Comparison of ENCODE assay signal across 8 cellular contexts in the genomic region with DNA sequence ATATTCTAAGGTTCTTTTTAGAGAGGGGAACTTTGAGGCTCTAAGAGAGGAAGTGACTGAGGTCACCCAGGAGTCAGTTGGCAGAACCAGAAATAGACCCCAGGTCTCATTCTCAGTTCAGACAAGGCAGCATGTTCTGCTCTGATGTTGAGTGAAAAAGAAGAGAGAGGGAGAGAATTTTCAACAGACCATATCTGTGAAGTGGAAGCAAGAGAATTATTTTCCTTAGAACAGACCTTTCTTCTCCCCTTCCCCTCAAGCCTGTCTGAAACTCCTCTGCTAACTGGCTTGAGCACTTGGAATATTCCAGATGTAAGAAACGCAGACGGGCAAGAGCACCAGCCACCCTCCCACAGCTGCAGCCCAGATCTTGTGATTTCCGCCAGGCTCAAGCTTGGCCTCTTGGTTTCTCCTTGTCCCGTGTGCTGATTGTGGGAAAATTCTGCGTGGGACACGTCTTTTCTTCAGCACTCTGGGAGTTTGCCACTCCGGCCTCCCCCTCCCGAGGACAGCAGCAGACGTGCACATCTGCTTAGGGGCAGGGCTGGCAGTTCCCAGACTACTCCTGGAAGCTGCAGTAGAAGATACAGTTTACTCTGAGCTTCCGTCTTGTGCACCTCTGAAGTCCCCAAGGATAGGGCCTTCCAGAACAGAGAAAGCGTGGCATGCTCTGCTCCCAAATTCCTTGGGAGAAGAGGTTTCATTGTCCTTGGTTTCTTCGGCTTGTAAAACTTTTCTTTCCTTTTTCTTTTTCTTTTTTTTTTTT. TPM values are rescaled to one million over a fixed set of nuclear protein-coding genes. Genes with fewer than 3 reads are reported as not detected.
DNase-seq lines count a peak whose midpoint lies in the region; ATAC-seq and TF ChIP-seq lines count a peak whose summit lies in the region.

No MANE protein-coding gene starts in this region.

- H3K4me3 ChIP-seq in OCI-LY3 (ENCODE audit: low read length): peak overlapping the region; percentile 71
- no peak overlapping the region for H3K4me3 ChIP-seq in esophagus squamous epithelium

- H3K79me2 ChIP-seq in OCI-LY3 (ENCODE audit: low read length): peaks cover 26% of the 10 kb centered on the region

- H3K9ac ChIP-seq in OCI-LY3 (ENCODE audit: low read length): peak overlapping the region; percentile 84

- no peaks in the 10 kb centered on the region for H3K27me3 Mint-ChIP-seq in activated CD8-positive, alpha-beta memory T cell treated with anti-CD3 and anti-CD28 coated beads, Interleukin-2, amount 10 ng/mL, durations not matched to agents 7 days and 5 days

- H4K20me1 ChIP-seq in OCI-LY3 (ENCODE audit: insufficient read depth, low read length): no peaks in the 10 kb centered on the region

- H3K4me1 Mint-ChIP-seq in activated CD8-positive, alpha-beta memory T cell treated with anti-CD3 and anti-CD28 coated beads, Interleukin-2, amount 10 ng/mL, durations not matched to agents 7 days and 5 days: peaks cover 45% of the 10 kb centered on the region

- DNase-seq in activated CD8-positive, alpha-beta memory T cell treated with anti-CD3 and anti-CD28 coated beads, Interleukin-2, amount 10 ng/mL, durations not matched to agents 7 days and 5 days: no peak
- no peak for DNase-seq in activated CD8-positive, alpha-beta memory T cell treated with anti-CD3 and anti-CD28 coated beads, Interleukin-2, amount 50 U/mL, for 48 hours
- peak; percentile 31 for DNase-seq in stimulated activated CD8-positive, alpha-beta memory T cell treated with anti-CD3 and anti-CD28 coated beads, Interleukin-4, amount 100 ng/mL, for 48 hours
- DNase-seq in left lobe of liver (ENCODE audit: low spot score) (no peak), NCI-H748 treated with DMSO at 0.1 percent for 48 hours (lab: John Stamatoyannopoulos, UW) (no peak), esophagus squamous epithelium (lab: John Stamatoyannopoulos, UW) (no peak)

- H3K36me3 Mint-ChIP-seq in activated CD8-positive, alpha-beta memory T cell treated with anti-CD3 and anti-CD28 coated beads, Interleukin-2, amount 10 ng/mL, durations not matched to agents 7 days and 5 days: peaks cover 13% of the 10 kb centered on the region

- TF ChIP-seq CTCF in OCI-LY3 (IDR thresholded peaks at IDR 0.05; ENCODE audit: low read depth, low read length) (no peak), esophagus squamous epithelium (IDR thresholded peaks at IDR 0.05) (no peak)

- intact Hi-C loops in esophagus squamous epithelium (cut with DNase I): no loop called here

- peak overlapping the region; percentile 33 for H3K4me3 Mint-ChIP-seq in activated CD8-positive, alpha-beta memory T cell treated with anti-CD3 and anti-CD28 coated beads, Interleukin-2, amount 10 ng/mL, durations not matched to agents 7 days and 5 days

- H3K4me1 ChIP-seq in OCI-LY3 (ENCODE audit: low read length) (peaks cover 76% of the 10 kb centered on the region), esophagus squamous epithelium (no peaks in the 10 kb centered on the region)

- H3K9me3 ChIP-seq in OCI-LY3 (ENCODE audit: insufficient read depth, low read length) (no peaks in the 10 kb centered on the region), esophagus squamous epithelium (no peaks in the 10 kb centered on the region)

- WGBS in esophagus squamous epithelium, 2 donors: 69 to 71% methylated on average over 7 to 12 of the region's 12 CpGs

- peak overlapping the region; percentile 72 for H3K27ac Mint-ChIP-seq in activated CD8-positive, alpha-beta memory T cell treated with anti-CD3 and anti-CD28 coated beads, Interleukin-2, amount 10 ng/mL, durations not matched to agents 7 days and 5 days

- H3K36me3 ChIP-seq in OCI-LY3 (replicated peaks; ENCODE audit: low read depth, low read length) (no peaks in the 10 kb centered on the region), esophagus squamous epithelium (no peaks in the 10 kb centered on the region)

- H3K27me3 ChIP-seq in OCI-LY3 (ENCODE audit: low read depth, low read length) (no peaks in the 10 kb centered on the region), esophagus squamous epithelium (no peaks in the 10 kb centered on the region)

- H3K9me3 Mint-ChIP-seq in activated CD8-positive, alpha-beta memory T cell treated with anti-CD3 and anti-CD28 coated beads, Interleukin-2, amount 10 ng/mL, durations not matched to agents 7 days and 5 days (ENCODE audit: low read depth): peaks cover 3% of the 10 kb centered on the region

- peak overlapping the region; percentile 97 for H3K27ac ChIP-seq in OCI-LY3 (ENCODE audit: low read length)
- peak overlapping the region in 2 of 4 donors; percentile 7 to 69 for H3K27ac ChIP-seq in esophagus squamous epithelium

- peak overlapping the region; percentile 82 for H3K4me2 ChIP-seq in OCI-LY3 (ENCODE audit: low read length)

- TF ChIP-seq POLR2A in esophagus squamous epithelium (IDR thresholded peaks at IDR 0.05): no peak

- CTCF ChIA-PET in activated CD8-positive, alpha-beta memory T cell treated with anti-CD3 and anti-CD28 coated beads, Interleukin-2, amount 10 ng/mL, durations not matched to agents 7 days and 5 days (lab: Charles Lee): interaction anchor here (0.6 to 3.0 kb wide), 5 partner anchors 8 to 51 kb away, joined by 3 to 22 read pairs (median 7); a partner anchor contains a TSS

- ATAC-seq in activated CD8-positive, alpha-beta memory T cell treated with anti-CD3 and anti-CD28 coated beads, Interleukin-2, amount 10 ng/mL, durations not matched to agents 7 days and 5 days: peak; percentile 75
- ATAC-seq in HG02870 (IDR thresholded peaks at IDR 0.05; ENCODE audit: unreplicated experiment): peak; percentile 91
- ATAC-seq in left lobe of liver: no peak

- H2AFZ ChIP-seq in OCI-LY3 (ENCODE audit: low read depth, low read length): no peak overlapping the region

RNA-seq across cellular contexts. Expression of a gene that starts 22.7 kb away (rescaled TPM):
- 100 to 1,000 TPM; 348 to 374 TPM for total RNA-seq in activated CD8-positive, alpha-beta memory T cell treated with anti-CD3 and anti-CD28 coated beads, Interleukin-2, amount 10 ng/mL, durations not matched to agents 7 days and 5 days
- total RNA-seq in left lobe of liver (2.8 TPM), esophagus squamous epithelium (10 to 100 TPM in 2 of 4 donors, 1 to 10 TPM in 2; 4.9 to 29.6 (median 8.4) TPM)

Comparison
In these comparisons a context has a peak if more than half of its experiments do, and no peak if none do; other contexts are left out.
1. RNA of a gene that starts 22.7 kb away (total RNA-seq): 348 to 374 TPM in activated CD8-positive, alpha-beta memory T cell treated with anti-CD3 and anti-CD28 coated beads, Interleukin-2, amount 10 ng/mL, durations not matched to agents 7 days and 5 days; 4.9 to 29.6 TPM in esophagus squamous epithelium and 2.8 TPM in left lobe of liver (single experiment); every median in the first group is over 10 times any median in the second.